8 cellular contexts compared by ENCODE assay signal in genomic region chr13:77330009-77330471, GRCh38. TPM values are rescaled to one million over a fixed set of nuclear protein-coding genes. Genes with fewer than 3 reads are reported as not detected.
DNase-seq lines count a peak whose midpoint lies in the region; ATAC-seq, FAIRE-seq and TF ChIP-seq lines count a peak whose summit lies in the region.

No MANE protein-coding gene starts in this region.

- TF ChIP-seq POLR2A in thyroid gland (IDR thresholded peaks at IDR 0.05): no peak

- no peaks in the 10 kb centered on the region for H3K27me3 ChIP-seq in CD8-positive, alpha-beta memory T cell (ENCODE audit: insufficient read depth, low read length, poor library complexity, severe bottlenecking)
- peaks cover 35% of the 10 kb centered on the region for H3K27me3 ChIP-seq in HUES64 (ENCODE audit: insufficient read depth, low read length)
- H3K27me3 ChIP-seq in astrocyte (ENCODE audit: insufficient read depth, low read length): no peaks in the 10 kb centered on the region
- no peaks in the 10 kb centered on the region for H3K27me3 ChIP-seq in thyroid gland

- peaks cover 25% of the 10 kb centered on the region for H3K4me1 ChIP-seq in CD8-positive, alpha-beta memory T cell (ENCODE audit: insufficient read depth, low read length)
- peaks cover 27% of the 10 kb centered on the region for H3K4me1 ChIP-seq in HUES64 (ENCODE audit: insufficient read depth, low read length)
- peaks cover 15% of the 10 kb centered on the region for H3K4me1 ChIP-seq in astrocyte (ENCODE audit: insufficient read depth, low read length)
- peaks cover 4 to 6% of the 10 kb centered on the region in 2 donors for H3K4me1 ChIP-seq in thyroid gland

- H3K4me3 ChIP-seq in CD8-positive, alpha-beta memory T cell (ENCODE audit: low read length): peak overlapping the region; percentile 74
- H3K4me3 ChIP-seq in HUES64 (ENCODE audit: low read length): peak overlapping the region; percentile 95
- H3K4me3 ChIP-seq in astrocyte (ENCODE audit: insufficient read depth, low read depth, low read length): peak overlapping the region; percentile 95
- H3K4me3 ChIP-seq in thyroid gland (replicated peaks in 1 of 3): peak overlapping the region; percentile 48 to 71 (median 69)

- H3K4me3 Mint-ChIP-seq in CD8-positive, alpha-beta memory T cell: peak overlapping the region; percentile 88 to 99 (median 94)
- H3K4me3 Mint-ChIP-seq in astrocyte (ENCODE audit: unreplicated experiment): peak overlapping the region; percentile 91

- H3K79me2 ChIP-seq in astrocyte (ENCODE audit: insufficient read depth, low read length): peaks cover 17% of the 10 kb centered on the region

- H3K36me3 ChIP-seq in CD8-positive, alpha-beta memory T cell (ENCODE audit: insufficient read depth, low read length): no peaks in the 10 kb centered on the region
- H3K36me3 ChIP-seq in HUES64 (ENCODE audit: insufficient read depth, low read length) (no peaks in the 10 kb centered on the region), astrocyte (ENCODE audit: insufficient read depth, low read length) (no peaks in the 10 kb centered on the region), thyroid gland (no peaks in the 10 kb centered on the region)

- POLR2A ChIA-PET in CD8-positive, alpha-beta memory T cell (lab: Charles Lee): interaction anchor here (0.6 to 2.0 kb wide), 7 partner anchors 31 to 369 kb away, joined by 3 to 15 read pairs (median 3); partner anchors contain the start of gene FBXL3

- peaks cover 39 to 50% (median 44%) of the 10 kb centered on the region in 3 donors for H3K4me1 Mint-ChIP-seq in CD8-positive, alpha-beta memory T cell
- H3K4me1 Mint-ChIP-seq in astrocyte (ENCODE audit: low read depth, unreplicated experiment): peaks cover 10% of the 10 kb centered on the region

- ATAC-seq in left lobe of liver (peak; percentile 0), GM18858 (IDR thresholded peaks at IDR 0.05; ENCODE audit: unreplicated experiment) (no peak)

- DNase-seq in CD8-positive, alpha-beta memory T cell: no peak
- no peak for DNase-seq in astrocyte (ENCODE audit: low read depth)
- DNase-seq in left lobe of liver (ENCODE audit: low spot score): no peak
- no peak for DNase-seq in thyroid gland
- DNase-seq in activated gamma-delta T cell treated with Interleukin-2 at 50 U/mL for 16 hours: no peak
- DNase-seq in AG20443 (ENCODE audit: low spot score): no peak

- H3K27me3 Mint-ChIP-seq in CD8-positive, alpha-beta memory T cell: peaks cover 0 to 3% of the 10 kb centered on the region in 2 donors
- H3K27me3 Mint-ChIP-seq in astrocyte (ENCODE audit: low read depth, unreplicated experiment): no peaks in the 10 kb centered on the region

- H3K27ac ChIP-seq in CD8-positive, alpha-beta memory T cell (ENCODE audit: low read depth, low read length): peak overlapping the region; percentile 69
- H3K27ac ChIP-seq in HUES64 (ENCODE audit: low read depth, low read length): no peak overlapping the region
- peak overlapping the region; percentile 39 for H3K27ac ChIP-seq in astrocyte (ENCODE audit: low read depth, low read length)
- H3K27ac ChIP-seq in thyroid gland: peak overlapping the region; percentile 76 to 91 (median 87)

- H2AFZ ChIP-seq in astrocyte (ENCODE audit: low read depth, low read length): peak overlapping the region; percentile 99

- H3K36me3 Mint-ChIP-seq in CD8-positive, alpha-beta memory T cell: peaks cover 0 to 21% (median 0%) of the 10 kb centered on the region in 3 donors
- H3K36me3 Mint-ChIP-seq in astrocyte (ENCODE audit: low read depth, unreplicated experiment): no peaks in the 10 kb centered on the region

- TF ChIP-seq CTCF in astrocyte (IDR thresholded peaks at IDR 0.05; ENCODE audit: insufficient read depth, low read depth, low read length) (no peak), thyroid gland (IDR thresholded peaks at IDR 0.05) (no peak)

- H3K9ac ChIP-seq in HUES64 (ENCODE audit: low read depth, low read length) (peak overlapping the region; percentile 45), astrocyte (ENCODE audit: low read length) (peak overlapping the region; percentile 83)

- CTCF ChIA-PET in CD8-positive, alpha-beta memory T cell (lab: Charles Lee): interaction anchor here (0.6 to 4.4 kb wide), 3 partner anchors 9 to 423 kb away, joined by 3 to 30 read pairs (median 6); no protein-coding TSS in a partner anchor

- peak overlapping the region; percentile 92 to 99 (median 95) for H3K27ac Mint-ChIP-seq in CD8-positive, alpha-beta memory T cell
- H3K27ac Mint-ChIP-seq in astrocyte (ENCODE audit: unreplicated experiment): peak overlapping the region; percentile 47

- intact Hi-C loops in thyroid gland (cut with DNase I): loop anchor here (10.0 kb wide), 1 partner anchor 145 kb away; no protein-coding TSS in a partner anchor

- peaks cover 12% of the 10 kb centered on the region for H4K20me1 ChIP-seq in astrocyte (ENCODE audit: insufficient read depth, low read length)

- H3K9me3 ChIP-seq in CD8-positive, alpha-beta memory T cell (ENCODE audit: low read length): no peaks in the 10 kb centered on the region
- H3K9me3 ChIP-seq in HUES64 (ENCODE audit: insufficient read depth, low read depth, low read length): no peaks in the 10 kb centered on the region
- no peaks in the 10 kb centered on the region for H3K9me3 ChIP-seq in astrocyte (ENCODE audit: insufficient read depth, low read depth, low read length)
- no peaks in the 10 kb centered on the region for H3K9me3 ChIP-seq in thyroid gland

- WGBS in HUES64: 10% methylated on average over 6 of the region's 10 CpGs
- 2% methylated on average over 10 of the region's 10 CpGs for WGBS in thyroid gland, 2 donors

- FAIRE-seq in astrocyte (lab: Jason Lieb, UNC): peak; percentile 13

- peaks cover 0 to 1% (median 0%) of the 10 kb centered on the region in 5 donors for H3K9me3 Mint-ChIP-seq in CD8-positive, alpha-beta memory T cell
- no peaks in the 10 kb centered on the region for H3K9me3 Mint-ChIP-seq in astrocyte (ENCODE audit: unreplicated experiment)

- peak overlapping the region; percentile 92 for H3K4me2 ChIP-seq in astrocyte (ENCODE audit: low read length)

RNA-seq across cellular contexts. Expression of gene MYCBP2, which starts 3.1 kb away (rescaled TPM):
- 100 to 1,000 TPM; 110 to 111 TPM for total RNA-seq in CD8-positive, alpha-beta memory T cell
- polyA plus RNA-seq in CD8-positive, alpha-beta memory T cell: 44.6 TPM
- polyA plus RNA-seq in HUES64 (2013, experiment 1 of 2): 19.3 TPM
- polyA plus RNA-seq in HUES64 (2013, experiment 2 of 2): 20.7 TPM
- total RNA-seq in astrocyte (70.5 and 72.3 TPM in 2 replicates), left lobe of liver (45.9 TPM), thyroid gland (100 to 1,000 TPM; 115 to 165 (median 131) TPM)
